ENCODE assay signal across 8 cellular contexts in the genomic region with DNA sequence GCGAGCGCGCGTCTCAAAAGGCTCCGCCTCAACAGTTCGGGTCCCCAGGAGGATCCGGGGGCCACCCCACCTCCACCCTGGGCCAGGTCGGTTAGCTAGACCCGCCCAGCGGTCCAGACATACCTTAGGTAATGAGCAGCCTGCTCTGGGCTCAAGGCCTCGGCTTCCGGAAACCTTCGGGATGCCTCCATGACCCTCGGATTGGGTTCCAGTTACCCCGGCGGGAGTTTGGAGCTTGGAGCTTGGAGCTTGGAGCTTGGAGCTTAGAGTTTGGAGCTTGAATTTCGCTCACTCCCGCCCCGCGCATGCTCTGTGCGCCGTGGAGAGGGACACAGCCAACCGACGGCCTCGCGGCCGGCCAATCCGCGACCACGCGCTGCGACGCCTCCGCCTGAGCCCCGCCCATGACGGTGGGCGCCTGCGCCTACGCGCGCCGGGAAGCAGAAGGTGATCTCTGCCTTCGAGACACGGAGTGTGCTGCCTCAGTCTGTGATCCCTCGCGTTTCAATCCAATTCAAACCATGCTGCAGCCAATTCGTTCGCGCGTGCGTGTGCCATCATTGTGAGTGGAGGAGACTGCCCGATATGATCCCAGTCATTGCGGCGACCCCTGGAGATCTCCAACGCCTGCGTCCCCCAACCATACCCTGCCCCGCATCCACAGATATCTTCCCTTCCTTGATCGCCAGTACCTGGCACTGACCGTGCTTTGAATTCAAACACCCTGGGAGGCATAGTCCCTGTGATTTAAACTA. TPM values are rescaled to one million over a fixed set of nuclear protein-coding genes. Genes with fewer than 3 reads are reported as not detected.
DNase-seq lines count a peak whose midpoint lies in the region; ATAC-seq, FAIRE-seq and TF ChIP-seq lines count a peak whose summit lies in the region.

A gene with protein sequence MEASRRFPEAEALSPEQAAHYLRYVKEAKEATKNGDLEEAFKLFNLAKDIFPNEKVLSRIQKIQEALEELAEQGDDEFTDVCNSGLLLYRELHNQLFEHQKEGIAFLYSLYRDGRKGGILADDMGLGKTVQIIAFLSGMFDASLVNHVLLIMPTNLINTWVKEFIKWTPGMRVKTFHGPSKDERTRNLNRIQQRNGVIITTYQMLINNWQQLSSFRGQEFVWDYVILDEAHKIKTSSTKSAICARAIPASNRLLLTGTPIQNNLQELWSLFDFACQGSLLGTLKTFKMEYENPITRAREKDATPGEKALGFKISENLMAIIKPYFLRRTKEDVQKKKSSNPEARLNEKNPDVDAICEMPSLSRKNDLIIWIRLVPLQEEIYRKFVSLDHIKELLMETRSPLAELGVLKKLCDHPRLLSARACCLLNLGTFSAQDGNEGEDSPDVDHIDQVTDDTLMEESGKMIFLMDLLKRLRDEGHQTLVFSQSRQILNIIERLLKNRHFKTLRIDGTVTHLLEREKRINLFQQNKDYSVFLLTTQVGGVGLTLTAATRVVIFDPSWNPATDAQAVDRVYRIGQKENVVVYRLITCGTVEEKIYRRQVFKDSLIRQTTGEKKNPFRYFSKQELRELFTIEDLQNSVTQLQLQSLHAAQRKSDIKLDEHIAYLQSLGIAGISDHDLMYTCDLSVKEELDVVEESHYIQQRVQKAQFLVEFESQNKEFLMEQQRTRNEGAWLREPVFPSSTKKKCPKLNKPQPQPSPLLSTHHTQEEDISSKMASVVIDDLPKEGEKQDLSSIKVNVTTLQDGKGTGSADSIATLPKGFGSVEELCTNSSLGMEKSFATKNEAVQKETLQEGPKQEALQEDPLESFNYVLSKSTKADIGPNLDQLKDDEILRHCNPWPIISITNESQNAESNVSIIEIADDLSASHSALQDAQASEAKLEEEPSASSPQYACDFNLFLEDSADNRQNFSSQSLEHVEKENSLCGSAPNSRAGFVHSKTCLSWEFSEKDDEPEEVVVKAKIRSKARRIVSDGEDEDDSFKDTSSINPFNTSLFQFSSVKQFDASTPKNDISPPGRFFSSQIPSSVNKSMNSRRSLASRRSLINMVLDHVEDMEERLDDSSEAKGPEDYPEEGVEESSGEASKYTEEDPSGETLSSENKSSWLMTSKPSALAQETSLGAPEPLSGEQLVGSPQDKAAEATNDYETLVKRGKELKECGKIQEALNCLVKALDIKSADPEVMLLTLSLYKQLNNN (minus strand): TSS at position 307 of the 755 bp plus-strand sequence. CDS start 116 bp downstream, at position 191.

- peak; percentile 82 for DNase-seq in GM19239 (ENCODE audit: insufficient read length, low spot score)
- peak; percentile 93 for DNase-seq in NCI-H748 (lab: John Stamatoyannopoulos, UW; ENCODE audit: unreplicated experiment)
- peak; percentile 76 to 78 for DNase-seq in activated CD4-positive, alpha-beta T cell treated with anti-CD3 and anti-CD28 coated beads, Interleukin-2, amount 50 U/mL, for 4 hours
- peak; percentile 91 for DNase-seq in dermis blood vessel endothelial cell
- DNase-seq in stimulated activated CD4-positive, alpha-beta T cell treated with anti-CD3 and anti-CD28 coated beads, Interleukin-4, amount 100 ng/mL, for 24 hours, result peak; percentile 83

- no peaks in the 10 kb centered on the region for H3K4me1 ChIP-seq in BLaER1
- peaks cover 0 to 3% (median 2%) of the 10 kb centered on the region in 4 donors for H3K4me1 ChIP-seq in liver (ENCODE audit: control insufficient read depth in 4 of 4, insufficient read depth in 4 of 4, low read length in 3 of 4)

- no peaks in the 10 kb centered on the region for H3K9me3 ChIP-seq in BLaER1
- H3K9me3 ChIP-seq in liver (ENCODE audit: control insufficient read depth in 4 of 4, low read length in 3 of 4), result no peaks in the 10 kb centered on the region

- ATAC-seq in HG03439 (IDR thresholded peaks at IDR 0.05; ENCODE audit: unreplicated experiment), result peak; percentile 96

- H3K36me3 ChIP-seq in BLaER1 (0 out of 2 replicates have a peak, but pooled peaks cover 6% of the 10 kb centered on the region), liver (ENCODE audit: control insufficient read depth in 4 of 4, insufficient read depth in 3 of 4, low read depth in 1 of 4, low read length in 3 of 4) (no peaks in the 10 kb centered on the region)

- no peaks in the 10 kb centered on the region for H4K20me1 ChIP-seq in BLaER1

- peak within 1 kb of the TSS; percentile 73; the same call in 1 of the 2 replicates for H3K9ac ChIP-seq in BLaER1
- H3K9ac ChIP-seq in liver (ENCODE audit: low read depth in 1 of 2, low read length in 2 of 2), result no peak within 1 kb of the TSS

- no peak for TF ChIP-seq RAD21 in liver (IDR thresholded peaks at IDR 0.05)

- peak within 1 kb of the TSS; percentile 64 for H3K4me2 ChIP-seq in BLaER1

- H3K27ac ChIP-seq in BLaER1 (peak within 1 kb of the TSS; percentile 20; the same call in 1 of the 2 replicates), liver (ENCODE audit: low read depth in 1 of 2, low read length in 2 of 2) (no peak within 1 kb of the TSS)

- H3K27me3 ChIP-seq in BLaER1 (no peaks in the 10 kb centered on the region), liver (ENCODE audit: control insufficient read depth in 4 of 4, insufficient read depth in 4 of 4, low read length in 3 of 4) (peaks cover 0 to 2% (median 0%) of the 10 kb centered on the region in 4 donors)

- H3K4me3 ChIP-seq in BLaER1 (peak within 1 kb of the TSS; percentile 67), liver (ENCODE audit: low read depth in 1 of 3, low read length in 3 of 3) (peak within 1 kb of the TSS in 2 of 3 donors; percentile 5 to 27)

- no peak for TF ChIP-seq CTCF in liver (IDR thresholded peaks at IDR 0.05; ENCODE audit: low read depth, low read length, missing input control)

- FAIRE-seq in GM19239 (lab: Jason Lieb, UNC), result peak; percentile 96

- 2% methylated on average over 59 of the region's 59 CpGs for WGBS in liver

TF ChIP-seq in liver, 16 proteins besides CTCF, POLR2A, EP300 and RAD21:
- TF ChIP-seq HNF4A (conservative IDR thresholded peaks at IDR 0.05), result peak in 1 of 2 donors; percentile 13
- TF ChIP-seq, protein P1, sequence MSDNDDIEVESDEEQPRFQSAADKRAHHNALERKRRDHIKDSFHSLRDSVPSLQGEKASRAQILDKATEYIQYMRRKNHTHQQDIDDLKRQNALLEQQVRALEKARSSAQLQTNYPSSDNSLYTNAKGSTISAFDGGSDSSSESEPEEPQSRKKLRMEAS (IDR thresholded peaks at IDR 0.05), result no peak

RNA-seq across cellular contexts. Expression of the gene that starts here (rescaled TPM):
- total RNA-seq in dermis blood vessel endothelial cell (2.4 and 9.4 TPM in 2 replicates), liver (1 to 10 TPM in 1 of 2 donors, not detected in 1; 4.7 TPM)
- polyA plus RNA-seq in liver, result under 1 TPM; 0.17 to 0.29 TPM
